Comparison of ENCODE assay signal across 1 cellular context in the genomic region with DNA sequence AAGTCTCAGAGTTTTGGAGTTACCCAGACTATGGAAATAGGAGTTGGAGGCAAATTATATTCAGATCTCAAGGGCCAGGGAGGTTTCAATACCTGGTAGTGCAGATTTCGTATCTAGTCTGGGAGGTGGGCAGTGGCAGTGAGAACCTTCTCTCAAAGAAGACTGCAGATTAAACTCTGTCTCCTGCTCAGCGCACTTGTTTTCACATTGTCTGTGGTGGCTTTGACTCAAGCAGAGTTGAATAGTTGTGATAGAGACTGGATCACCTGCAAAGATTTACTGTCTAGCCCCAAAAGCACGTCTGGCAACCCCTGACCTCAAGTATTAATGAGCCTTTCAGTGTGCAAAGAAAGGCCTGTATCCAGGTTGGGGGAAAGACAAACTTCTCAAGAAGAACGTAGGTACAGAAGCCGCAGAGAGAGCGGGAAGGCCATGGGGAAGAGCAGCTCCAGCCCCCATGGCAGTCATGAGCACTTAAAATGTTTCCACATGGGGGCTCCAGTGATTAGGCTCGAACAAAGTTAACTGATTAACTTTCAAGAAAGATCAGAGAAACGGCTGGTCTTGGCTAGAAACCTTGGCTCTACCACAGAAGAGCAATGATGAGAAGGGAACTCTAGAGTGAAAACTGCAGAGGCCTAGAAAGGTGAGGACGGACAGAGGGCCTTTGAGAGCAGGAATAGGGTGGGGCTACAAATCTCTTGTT.
TF ChIP-seq lines count a peak whose summit lies in the region.

No MANE protein-coding gene starts in this region.

TF ChIP-seq in HepG2, 621 proteins besides CTCF, POLR2A, EP300 and RAD21:
- 0 out of 2 replicates have a peak, but pooled peaks have one; percentile 12 for TF ChIP-seq STAG1 (CRISPR knock-in tag; IDR thresholded peaks at IDR 0.05)
- TF ChIP-seq DR1 (CRISPR knock-in tag; IDR thresholded peaks at IDR 0.05), result no peak
TF ChIP-seq in HepG2: peak in this region for 1.
